In the genomic region with DNA sequence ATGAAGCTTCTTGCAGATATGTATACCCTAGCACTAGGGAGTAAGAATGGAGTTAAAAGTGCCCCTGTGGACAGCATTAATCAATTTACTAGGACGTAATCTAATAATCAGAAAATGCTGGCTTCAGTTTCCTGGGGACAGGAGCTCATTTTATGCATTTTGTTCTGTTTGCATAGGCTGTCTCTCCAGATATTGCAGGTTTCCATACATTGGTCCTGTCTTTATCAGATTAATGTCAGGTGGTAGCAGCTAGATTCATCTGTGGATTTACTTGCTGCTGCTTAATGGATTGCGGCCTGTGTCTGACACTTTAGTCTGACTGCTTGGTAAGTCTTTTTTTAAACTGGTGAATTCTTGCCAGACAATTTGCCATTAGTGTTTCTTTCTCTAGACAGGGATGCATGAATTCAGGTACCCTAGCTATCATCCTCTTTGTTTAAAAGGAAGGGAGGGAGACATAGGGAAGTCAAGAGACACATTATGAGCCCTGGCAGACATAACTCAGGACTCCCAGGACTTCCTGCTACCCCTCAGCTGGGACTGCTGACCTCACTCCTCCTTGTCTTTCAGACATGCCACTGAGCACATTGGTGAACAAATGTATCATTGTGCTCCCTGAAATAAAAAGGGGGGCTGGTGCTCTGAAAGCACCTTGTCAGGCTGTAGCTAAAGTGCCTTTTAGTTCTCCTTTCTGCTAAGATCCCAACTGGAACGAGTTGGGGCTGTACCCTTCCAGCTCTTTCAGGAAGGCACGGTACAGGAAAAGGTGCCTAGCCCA, we compare ENCODE assay signal across 14 cellular contexts. TPM values are rescaled to one million over a fixed set of nuclear protein-coding genes. Genes with fewer than 3 reads are reported as not detected.
"Had no signal": no experiment of that assay in that cellular context is flagged by ENCODE, and none has a peak within 500 bp of the region (broad histone marks: within the 10 kb centered on the region; RNA-seq: fewer than 3 reads in every experiment).

No MANE protein-coding gene starts in this region.

- DNase-seq: activated CD4-positive, alpha-beta T cell treated with anti-CD3 and anti-CD28 coated beads for 1 hour; activated T-cell treated with anti-CD3 and anti-CD28 coated beads, Interleukin-2, amount 50 U/mL, for 24 hours; aorta; effector CD8-positive, alpha-beta T cell; foreskin keratinocyte; left lung; midbrain; posterior cingulate gyrus; sigmoid colon; stimulated activated CD4-positive, alpha-beta T cell treated with anti-CD3 and anti-CD28 coated beads, Interleukin-15, amount 100 ng/mL, for 24 hours; upper lobe of right lung had no signal

- H3K36me3 ChIP-seq: left lung, sigmoid colon, thoracic aorta, upper lobe of right lung had no signal

- H3K4me3 ChIP-seq: left lung, sigmoid colon, smooth muscle cell, thoracic aorta, upper lobe of right lung had no signal

- H3K4me2 ChIP-seq: smooth muscle cell had no signal

- H3K4me1 ChIP-seq: foreskin keratinocyte, left lung, upper lobe of right lung had no signal

- H3K9me3 ChIP-seq: left lung, sigmoid colon, thoracic aorta, upper lobe of right lung had no signal

- H3K27ac ChIP-seq: foreskin keratinocyte, left lung, sigmoid colon, thoracic aorta, upper lobe of right lung had no signal

- H3K27me3 ChIP-seq: left lung, sigmoid colon, upper lobe of right lung had no signal

RNA-seq across cellular contexts. Expression of gene NOS1AP, which starts 47.7 kb away (rescaled TPM):
- total RNA-seq: T-helper 2 cell treated with Interferon-gamma antibody and Interleukin-4, amounts not matched to agents 100 ng/mL and 5 ng/mL, for 36 hours had no signal
